ENCODE assay signal across 2 cellular contexts in the genomic region with DNA sequence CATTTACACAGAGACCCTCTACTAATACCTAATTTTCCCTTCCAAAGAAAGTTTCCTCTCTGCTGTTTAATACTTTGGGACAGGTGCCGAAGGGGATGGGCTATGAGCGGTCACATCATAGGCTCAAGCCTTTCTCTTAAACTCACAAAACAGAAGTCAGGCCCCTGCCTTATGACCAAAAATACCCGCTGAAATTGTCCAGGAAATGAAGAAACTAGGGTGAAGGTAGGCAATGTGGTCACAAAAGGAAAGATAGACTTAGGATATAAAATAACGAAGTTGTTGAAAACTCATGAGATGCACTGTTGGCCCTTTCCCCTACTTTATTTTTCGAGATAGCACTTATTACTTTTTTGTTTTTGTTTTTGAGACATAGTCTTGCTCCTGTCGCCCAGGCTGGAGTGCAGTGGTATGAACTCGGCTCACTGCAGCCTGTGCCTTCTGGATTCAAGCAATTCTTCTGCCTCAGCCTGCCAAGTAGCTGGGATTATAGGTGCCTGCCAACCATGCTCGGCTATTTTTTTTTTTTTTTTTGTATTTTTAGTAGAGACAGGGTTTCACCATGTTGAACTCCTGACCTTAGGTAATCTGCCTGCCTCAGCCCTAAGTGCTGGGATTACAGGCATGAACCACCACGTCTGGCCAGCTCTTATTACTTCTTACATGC.
TF ChIP-seq lines count a peak whose summit lies in the region.

No MANE protein-coding gene starts in this region.

TF ChIP-seq in HCT116, 20 proteins besides CTCF, POLR2A, EP300 and RAD21 (continued from another document):
- TF ChIP-seq ZNF274 (IDR thresholded peaks at IDR 0.05; ENCODE audit: low read depth, low read length): no peak
- TF ChIP-seq, protein P1, sequence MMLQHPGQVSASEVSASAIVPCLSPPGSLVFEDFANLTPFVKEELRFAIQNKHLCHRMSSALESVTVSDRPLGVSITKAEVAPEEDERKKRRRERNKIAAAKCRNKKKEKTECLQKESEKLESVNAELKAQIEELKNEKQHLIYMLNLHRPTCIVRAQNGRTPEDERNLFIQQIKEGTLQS (IDR thresholded peaks at IDR 0.05): no peak
- TF ChIP-seq FOSL1 (IDR thresholded peaks at IDR 0.05; ENCODE audit: low read depth): no peak
- TF ChIP-seq, protein P2, sequence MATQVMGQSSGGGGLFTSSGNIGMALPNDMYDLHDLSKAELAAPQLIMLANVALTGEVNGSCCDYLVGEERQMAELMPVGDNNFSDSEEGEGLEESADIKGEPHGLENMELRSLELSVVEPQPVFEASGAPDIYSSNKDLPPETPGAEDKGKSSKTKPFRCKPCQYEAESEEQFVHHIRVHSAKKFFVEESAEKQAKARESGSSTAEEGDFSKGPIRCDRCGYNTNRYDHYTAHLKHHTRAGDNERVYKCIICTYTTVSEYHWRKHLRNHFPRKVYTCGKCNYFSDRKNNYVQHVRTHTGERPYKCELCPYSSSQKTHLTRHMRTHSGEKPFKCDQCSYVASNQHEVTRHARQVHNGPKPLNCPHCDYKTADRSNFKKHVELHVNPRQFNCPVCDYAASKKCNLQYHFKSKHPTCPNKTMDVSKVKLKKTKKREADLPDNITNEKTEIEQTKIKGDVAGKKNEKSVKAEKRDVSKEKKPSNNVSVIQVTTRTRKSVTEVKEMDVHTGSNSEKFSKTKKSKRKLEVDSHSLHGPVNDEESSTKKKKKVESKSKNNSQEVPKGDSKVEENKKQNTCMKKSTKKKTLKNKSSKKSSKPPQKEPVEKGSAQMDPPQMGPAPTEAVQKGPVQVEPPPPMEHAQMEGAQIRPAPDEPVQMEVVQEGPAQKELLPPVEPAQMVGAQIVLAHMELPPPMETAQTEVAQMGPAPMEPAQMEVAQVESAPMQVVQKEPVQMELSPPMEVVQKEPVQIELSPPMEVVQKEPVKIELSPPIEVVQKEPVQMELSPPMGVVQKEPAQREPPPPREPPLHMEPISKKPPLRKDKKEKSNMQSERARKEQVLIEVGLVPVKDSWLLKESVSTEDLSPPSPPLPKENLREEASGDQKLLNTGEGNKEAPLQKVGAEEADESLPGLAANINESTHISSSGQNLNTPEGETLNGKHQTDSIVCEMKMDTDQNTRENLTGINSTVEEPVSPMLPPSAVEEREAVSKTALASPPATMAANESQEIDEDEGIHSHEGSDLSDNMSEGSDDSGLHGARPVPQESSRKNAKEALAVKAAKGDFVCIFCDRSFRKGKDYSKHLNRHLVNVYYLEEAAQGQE (IDR thresholded peaks at IDR 0.05; ENCODE audit: low read depth): no peak

TF ChIP-seq in SK-N-SH treated with all-trans-retinoic acid at 6 μM for 48 hours, 23 proteins besides CTCF, POLR2A, EP300 and RAD21 (continued from another document):
- TF ChIP-seq, protein P3, sequence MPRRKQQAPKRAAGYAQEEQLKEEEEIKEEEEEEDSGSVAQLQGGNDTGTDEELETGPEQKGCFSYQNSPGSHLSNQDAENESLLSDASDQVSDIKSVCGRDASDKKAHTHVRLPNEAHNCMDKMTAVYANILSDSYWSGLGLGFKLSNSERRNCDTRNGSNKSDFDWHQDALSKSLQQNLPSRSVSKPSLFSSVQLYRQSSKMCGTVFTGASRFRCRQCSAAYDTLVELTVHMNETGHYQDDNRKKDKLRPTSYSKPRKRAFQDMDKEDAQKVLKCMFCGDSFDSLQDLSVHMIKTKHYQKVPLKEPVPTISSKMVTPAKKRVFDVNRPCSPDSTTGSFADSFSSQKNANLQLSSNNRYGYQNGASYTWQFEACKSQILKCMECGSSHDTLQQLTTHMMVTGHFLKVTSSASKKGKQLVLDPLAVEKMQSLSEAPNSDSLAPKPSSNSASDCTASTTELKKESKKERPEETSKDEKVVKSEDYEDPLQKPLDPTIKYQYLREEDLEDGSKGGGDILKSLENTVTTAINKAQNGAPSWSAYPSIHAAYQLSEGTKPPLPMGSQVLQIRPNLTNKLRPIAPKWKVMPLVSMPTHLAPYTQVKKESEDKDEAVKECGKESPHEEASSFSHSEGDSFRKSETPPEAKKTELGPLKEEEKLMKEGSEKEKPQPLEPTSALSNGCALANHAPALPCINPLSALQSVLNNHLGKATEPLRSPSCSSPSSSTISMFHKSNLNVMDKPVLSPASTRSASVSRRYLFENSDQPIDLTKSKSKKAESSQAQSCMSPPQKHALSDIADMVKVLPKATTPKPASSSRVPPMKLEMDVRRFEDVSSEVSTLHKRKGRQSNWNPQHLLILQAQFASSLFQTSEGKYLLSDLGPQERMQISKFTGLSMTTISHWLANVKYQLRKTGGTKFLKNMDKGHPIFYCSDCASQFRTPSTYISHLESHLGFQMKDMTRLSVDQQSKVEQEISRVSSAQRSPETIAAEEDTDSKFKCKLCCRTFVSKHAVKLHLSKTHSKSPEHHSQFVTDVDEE (CRISPR knock-in tag; IDR thresholded peaks at IDR 0.05): no peak
- TF ChIP-seq ZNF565 (CRISPR knock-in tag; conservative IDR thresholded peaks at IDR 0.05; ENCODE audit: low read depth) (no peak), TCF4 (CRISPR knock-in tag; IDR thresholded peaks at IDR 0.05; ENCODE audit: borderline replicate concordance) (no peak), SNAI2 (CRISPR knock-in tag; IDR thresholded peaks at IDR 0.05) (no peak)
